8 cellular contexts compared by ENCODE assay signal in the genomic region with DNA sequence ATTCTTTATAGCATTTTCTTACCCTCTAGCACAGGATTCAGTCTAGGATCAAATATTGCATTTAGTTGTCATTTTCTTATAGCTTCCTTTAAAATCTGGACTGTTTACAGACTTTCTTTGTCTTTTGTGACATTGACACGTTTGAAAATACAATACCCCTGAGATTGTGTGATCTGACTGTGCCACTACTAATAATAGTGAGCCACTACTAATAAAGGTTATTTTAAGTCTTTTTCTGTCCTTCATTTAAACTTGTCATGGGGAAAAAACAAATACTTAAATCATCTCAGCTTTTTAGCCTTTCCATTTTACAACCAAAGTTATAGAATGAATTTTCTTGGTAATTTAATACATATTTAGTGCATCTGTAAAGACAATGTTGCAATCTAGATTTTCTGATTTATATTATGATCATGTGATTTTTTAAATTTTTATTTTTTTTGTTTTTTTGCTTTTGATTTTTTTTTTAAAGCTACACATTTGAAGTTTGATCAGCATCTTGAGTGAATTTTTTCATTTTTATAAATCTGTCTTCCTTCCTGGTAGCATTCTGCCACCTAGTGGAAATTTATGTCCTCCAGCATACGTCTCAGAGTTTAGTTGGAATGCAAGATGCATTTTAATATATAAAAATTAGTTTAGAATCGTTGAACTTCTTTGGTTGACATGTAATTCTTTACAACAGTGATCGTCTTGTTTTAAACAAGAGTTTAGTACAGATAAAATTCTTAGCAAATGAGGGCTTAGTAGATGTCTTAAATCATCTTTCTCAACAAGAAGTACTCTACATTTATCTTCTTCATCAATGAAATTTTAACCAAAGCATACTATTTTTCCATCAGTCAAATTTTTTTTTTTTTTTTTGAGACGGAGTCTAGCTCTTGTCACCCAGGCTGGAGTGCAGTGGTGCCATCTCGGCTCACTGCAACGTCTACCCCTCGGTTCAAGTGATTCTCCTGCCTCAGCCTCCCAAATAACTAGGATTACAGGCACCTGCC.
DNase-seq lines count a peak whose midpoint lies in the region; ATAC-seq and TF ChIP-seq lines count a peak whose summit lies in the region.

No MANE protein-coding gene starts in this region.

- H3K27ac ChIP-seq in mammary epithelial cell (ENCODE audit: insufficient read depth, low read depth, low read length) (no peak overlapping the region), left lung (no peak overlapping the region)

- 18% methylated on average over 5 of the region's 8 CpGs for WGBS in mammary epithelial cell (ENCODE audit: low coverage, missing lambda C conversion rate)

- no peak overlapping the region for H2AFZ ChIP-seq in mammary epithelial cell (ENCODE audit: low read depth, low read length)

- no peaks in the 10 kb centered on the region for H3K9me3 ChIP-seq in mammary epithelial cell (replicated peaks; ENCODE audit: insufficient read depth, low read length)
- no peaks in the 10 kb centered on the region for H3K9me3 ChIP-seq in left lung

- peaks cover 7% of the 10 kb centered on the region for H3K36me3 ChIP-seq in mammary epithelial cell (ENCODE audit: insufficient read depth, low read length)
- H3K36me3 ChIP-seq in left lung, result peaks cover 0 to 38% of the 10 kb centered on the region in 2 donors

- no TSS peak for BruUV-seq in mammary epithelial cell (replicated peaks; lab: Mats Ljungman, UMichigan)

- TF ChIP-seq CTCF in HFF-Myc (IDR thresholded peaks at IDR 0.05; ENCODE audit: low read depth, low read length, missing control alignments) (peak; percentile 64), mammary epithelial cell (conservative IDR thresholded peaks at IDR 0.05 in 1 of 2, IDR thresholded peaks at IDR 0.05 in 1 of 2; ENCODE audit: extremely low read depth in 1 of 2, insufficient read depth in 1 of 2, low read depth in 1 of 2, low read length in 2 of 2) (peak; percentile 78 to 85), left lung (IDR thresholded peaks at IDR 0.05) (peak; percentile 66 to 73)

- peak; percentile 73 for DNase-seq in DMS 273 (lab: John Stamatoyannopoulos, UW; ENCODE audit: unreplicated experiment)
- peak; percentile 37 for DNase-seq in HFF-Myc (ENCODE audit: extremely low read depth, low read depth)
- DNase-seq in NOMO-1 (lab: John Stamatoyannopoulos, UW; ENCODE audit: unreplicated experiment in 2 of 2), result peak; percentile 4 to 61
- peak; percentile 36 for DNase-seq in mammary epithelial cell
- DNase-seq in left lung, result no peak
- DNase-seq in activated CD8-positive, alpha-beta memory T cell treated with anti-CD3 and anti-CD28 coated beads, Interleukin-2, amount 50 U/mL, for 4 hours, result no peak
- DNase-seq in T1000 (lab: John Stamatoyannopoulos, UW), result no peak

- intact Hi-C loops in mammary epithelial cell (cut with micrococcal nuclease), result loop anchor here (1.0 to 2.0 kb wide), 6 partner anchors 118 to 869 kb away; no protein-coding TSS in a partner anchor
- intact Hi-C loops in left lung (cut with DNase I), result no loop called here

- H3K27me3 ChIP-seq in mammary epithelial cell (ENCODE audit: insufficient read depth, low read length) (no peaks in the 10 kb centered on the region), left lung (no peaks in the 10 kb centered on the region)

- H3K4me2 ChIP-seq in mammary epithelial cell (ENCODE audit: insufficient read depth, low read depth, low read length), result no peak overlapping the region

- CTCF ChIA-PET in mammary epithelial cell (lab: Charles Lee; ENCODE audit: low non-redundant PET), result interaction anchor here (0.6 to 1.3 kb wide), 9 partner anchors 81 to 1606 kb away, joined by 3 to 24 read pairs (median 4); no protein-coding TSS in a partner anchor

- no peaks in the 10 kb centered on the region for H3K4me1 ChIP-seq in mammary epithelial cell (ENCODE audit: insufficient read depth, low read length)
- peaks cover 0 to 8% of the 10 kb centered on the region in 2 donors for H3K4me1 ChIP-seq in left lung

- H3K4me3 ChIP-seq in HFF-Myc (replicated peaks; ENCODE audit: low read depth, low read length) (no peak overlapping the region), mammary epithelial cell (replicated peaks in 1 of 3; ENCODE audit: insufficient read depth in 1 of 3, low read depth in 2 of 3, low read length in 3 of 3) (no peak overlapping the region), left lung (no peak overlapping the region)

- dilution Hi-C loops in mammary epithelial cell (cut with HindIII; ENCODE audit: low sequenced_read_pairs), result no loop called here

- H4K20me1 ChIP-seq in mammary epithelial cell (ENCODE audit: insufficient read depth, low read length), result no peaks in the 10 kb centered on the region

- no peak overlapping the region for H3K9ac ChIP-seq in mammary epithelial cell (ENCODE audit: insufficient read depth, low read length)

- H3K79me2 ChIP-seq in mammary epithelial cell (ENCODE audit: insufficient read depth, low read length), result peaks cover 12% of the 10 kb centered on the region

- peak; percentile 72 for ATAC-seq in left lung
- no peak for ATAC-seq in GM19324 (IDR thresholded peaks at IDR 0.05; ENCODE audit: low FRiP score, unreplicated experiment)

- in situ Hi-C loops in mammary epithelial cell (cut with MboI; ENCODE audit: low sequenced_read_pairs in 2 of 2), result loop anchor here (10.0 to 25.0 kb wide), 3 partner anchors 234 to 859 kb away; no protein-coding TSS in a partner anchor

Comparison
In these comparisons a context has a peak if more than half of its experiments do, and no peak if none do; other contexts are left out.
1. DNase-seq: peak in DMS 273 (single experiment), HFF-Myc (single experiment), NOMO-1 (2 of 2) and mammary epithelial cell (single experiment); none in left lung (0 of 2), activated CD8-positive, alpha-beta memory T cell treated with anti-CD3 and anti-CD28 coated beads, Interleukin-2, amount 50 U/mL, for 4 hours (single experiment) and T1000 (single experiment).
2. Peak in every context shown above with its lines, with median percentiles within 50 percentile points of each other: CTCF ChIP-seq.